21 cellular contexts compared by ENCODE assay signal in the genomic region with DNA sequence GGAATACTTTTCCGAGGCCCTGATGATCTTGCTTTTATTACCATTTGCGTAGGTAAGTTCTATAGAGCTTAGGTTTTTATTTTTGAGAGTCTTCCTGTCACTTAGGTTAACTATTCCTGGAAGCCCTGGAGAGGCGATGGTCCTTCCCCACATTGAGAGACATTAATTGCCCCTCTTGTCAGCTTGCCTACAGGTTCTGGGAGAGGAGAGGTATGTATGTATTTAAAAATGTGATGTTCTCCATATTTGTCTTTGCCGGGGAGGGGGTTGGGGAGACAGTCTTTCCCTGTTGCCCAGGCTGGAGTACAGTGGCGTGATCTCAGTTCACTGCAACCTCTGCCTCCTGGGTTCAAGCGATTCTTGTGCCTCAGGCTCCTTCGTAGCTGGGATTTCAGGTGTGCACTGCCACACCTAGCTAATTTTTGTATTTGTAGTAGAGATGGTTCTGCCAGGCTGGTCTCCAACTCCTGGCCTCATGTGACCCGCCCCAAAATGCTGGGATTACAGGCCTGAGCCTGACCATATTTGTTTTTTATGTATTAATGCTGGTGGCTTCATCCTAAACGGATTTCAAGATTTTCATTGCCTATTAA. TPM values are rescaled to one million over a fixed set of nuclear protein-coding genes. Genes with fewer than 3 reads are reported as not detected.
DNase-seq lines count a peak whose midpoint lies in the region; ATAC-seq and TF ChIP-seq lines count a peak whose summit lies in the region.
"Had no signal": no experiment of that assay in that cellular context is flagged by ENCODE, and none has a peak within 500 bp of the region (broad histone marks: within the 10 kb centered on the region; RNA-seq: fewer than 3 reads in every experiment).

No MANE protein-coding gene starts in this region.

- H3K27ac Mint-ChIP-seq in activated CD8-positive, alpha-beta T cell treated with anti-CD3 and anti-CD28 coated beads for 36 hours = peak overlapping the region; percentile 75
- no peak overlapping the region for H3K27ac Mint-ChIP-seq in activated CD8-positive, alpha-beta T cell treated with anti-CD3 and anti-CD28 coated beads, Interleukin-2, amount 10 ng/mL, durations not matched to agents 7 days and 5 days
- H3K27ac Mint-ChIP-seq in HFFc6 (peak overlapping the region; percentile 82), neural crest cell (ENCODE audit: unreplicated experiment) (no peak overlapping the region)
- peak overlapping the region; percentile 22 to 93 for H3K27ac Mint-ChIP-seq in activated naive CD4-positive, alpha-beta T cell treated with anti-CD3 and anti-CD28 coated beads, Interleukin-2, amount 50 U/mL, for 72 hours
- H3K27ac Mint-ChIP-seq: mesothelial cell of epicardium had no signal

- DNase-seq in activated CD8-positive, alpha-beta T cell treated with anti-CD3 and anti-CD28 coated beads for 36 hours = no peak
- DNase-seq in activated CD8-positive, alpha-beta T cell treated with anti-CD3 and anti-CD28 coated beads, Interleukin-2, amount 10 ng/mL, durations not matched to agents 7 days and 5 days = no peak
- no peak for DNase-seq in HFFc6
- no peak for DNase-seq in activated naive CD4-positive, alpha-beta T cell treated with anti-CD3 and anti-CD28 coated beads, Interleukin-2, amount 50 U/mL, for 72 hours (ENCODE audit: low spot score in 2 of 2)
- DNase-seq in neural crest cell (ENCODE audit: low read depth, low spot score) = no peak
- DNase-seq in posterior vena cava (ENCODE audit: low spot score) = no peak
- DNase-seq: amygdala, DMS 273 treated with DMSO at 0.1 percent for 48 hours, heart right ventricle, NCI-H1417, NCI-H510A treated with DMSO at 0.1 percent for 48 hours, psoas muscle, upper lobe of right lung had no signal

- no peak for ATAC-seq in activated CD8-positive, alpha-beta T cell treated with anti-CD3 and anti-CD28 coated beads for 36 hours
- ATAC-seq in activated CD8-positive, alpha-beta T cell treated with anti-CD3 and anti-CD28 coated beads, Interleukin-2, amount 10 ng/mL, durations not matched to agents 7 days and 5 days = no peak
- no peak for ATAC-seq in activated naive CD4-positive, alpha-beta T cell treated with anti-CD3 and anti-CD28 coated beads, Interleukin-2, amount 50 U/mL, for 72 hours
- no peak for ATAC-seq in GM21576 (IDR thresholded peaks at IDR 0.05; ENCODE audit: unreplicated experiment)
- no peak for ATAC-seq in HG03108 (IDR thresholded peaks at IDR 0.05; ENCODE audit: unreplicated experiment)
- ATAC-seq: left lobe of liver, psoas muscle, upper lobe of right lung had no signal

- H3K36me3 Mint-ChIP-seq in activated CD8-positive, alpha-beta T cell treated with anti-CD3 and anti-CD28 coated beads for 36 hours (ENCODE audit: low read depth) = peaks cover 67% of the 10 kb centered on the region
- H3K36me3 Mint-ChIP-seq in activated CD8-positive, alpha-beta T cell treated with anti-CD3 and anti-CD28 coated beads, Interleukin-2, amount 10 ng/mL, durations not matched to agents 7 days and 5 days (ENCODE audit: low read depth) = peaks cover 69% of the 10 kb centered on the region
- peaks cover 61% of the 10 kb centered on the region for H3K36me3 Mint-ChIP-seq in HFFc6 (ENCODE audit: low read depth)
- peaks cover 43 to 54% of the 10 kb centered on the region in 2 donors for H3K36me3 Mint-ChIP-seq in activated naive CD4-positive, alpha-beta T cell treated with anti-CD3 and anti-CD28 coated beads, Interleukin-2, amount 50 U/mL, for 72 hours
- peaks cover 46% of the 10 kb centered on the region for H3K36me3 Mint-ChIP-seq in neural crest cell (ENCODE audit: low read depth)

- POLR2A ChIA-PET in activated CD8-positive, alpha-beta T cell treated with anti-CD3 and anti-CD28 coated beads for 36 hours (lab: Charles Lee) = interaction anchor here (0.7 to 11.8 kb wide), 7 partner anchors 10 to 957 kb away, joined by 3 to 170 read pairs (median 6); no protein-coding TSS in a partner anchor
- POLR2A ChIA-PET in activated CD8-positive, alpha-beta T cell treated with anti-CD3 and anti-CD28 coated beads, Interleukin-2, amount 10 ng/mL, durations not matched to agents 7 days and 5 days (lab: Charles Lee) = interaction anchor here (0.5 to 1.5 kb wide), 3 partner anchors 8 to 29 kb away, joined by 3 to 8 read pairs (median 5); no protein-coding TSS in a partner anchor

- no peaks in the 10 kb centered on the region for H3K27me3 Mint-ChIP-seq in activated CD8-positive, alpha-beta T cell treated with anti-CD3 and anti-CD28 coated beads for 36 hours
- no peaks in the 10 kb centered on the region for H3K27me3 Mint-ChIP-seq in activated CD8-positive, alpha-beta T cell treated with anti-CD3 and anti-CD28 coated beads, Interleukin-2, amount 10 ng/mL, durations not matched to agents 7 days and 5 days (ENCODE audit: low read depth)
- H3K27me3 Mint-ChIP-seq in HFFc6 (ENCODE audit: insufficient read depth) = peaks cover 13% of the 10 kb centered on the region
- H3K27me3 Mint-ChIP-seq in neural crest cell (ENCODE audit: low read depth) = no peaks in the 10 kb centered on the region

- H3K4me1 Mint-ChIP-seq in activated CD8-positive, alpha-beta T cell treated with anti-CD3 and anti-CD28 coated beads for 36 hours (ENCODE audit: low read depth) = peaks cover 35% of the 10 kb centered on the region
- peaks cover 43% of the 10 kb centered on the region for H3K4me1 Mint-ChIP-seq in activated CD8-positive, alpha-beta T cell treated with anti-CD3 and anti-CD28 coated beads, Interleukin-2, amount 10 ng/mL, durations not matched to agents 7 days and 5 days (ENCODE audit: low read depth)
- H3K4me1 Mint-ChIP-seq in HFFc6 (ENCODE audit: low read depth) = peaks cover 68% of the 10 kb centered on the region
- H3K4me1 Mint-ChIP-seq in neural crest cell = peaks cover 30% of the 10 kb centered on the region

- H3K9me3 Mint-ChIP-seq in activated CD8-positive, alpha-beta T cell treated with anti-CD3 and anti-CD28 coated beads for 36 hours = no peaks in the 10 kb centered on the region
- no peaks in the 10 kb centered on the region for H3K9me3 Mint-ChIP-seq in activated CD8-positive, alpha-beta T cell treated with anti-CD3 and anti-CD28 coated beads, Interleukin-2, amount 10 ng/mL, durations not matched to agents 7 days and 5 days (ENCODE audit: insufficient read depth)
- H3K9me3 Mint-ChIP-seq in HFFc6 (no peaks in the 10 kb centered on the region), neural crest cell (no peaks in the 10 kb centered on the region)
- H3K9me3 Mint-ChIP-seq in activated naive CD4-positive, alpha-beta T cell treated with anti-CD3 and anti-CD28 coated beads, Interleukin-2, amount 50 U/mL, for 72 hours = no peaks in the 10 kb centered on the region
- H3K9me3 Mint-ChIP-seq: dendritic cell treated with granulocyte-macrophage colony-stimulating factor and Interleukin-4, amounts not matched to agents 40 ng/mL and 50 ng/mL, for 4 days; mesothelial cell of epicardium had no signal

- no peak for TF ChIP-seq CTCF in activated CD8-positive, alpha-beta T cell treated with anti-CD3 and anti-CD28 coated beads for 36 hours (IDR thresholded peaks at IDR 0.05)
- no peak for TF ChIP-seq CTCF in HFFc6 (IDR thresholded peaks at IDR 0.05)
- no peak for TF ChIP-seq CTCF in neural crest cell (conservative IDR thresholded peaks at IDR 0.05)

- CTCF ChIA-PET in activated CD8-positive, alpha-beta T cell treated with anti-CD3 and anti-CD28 coated beads for 36 hours (lab: Charles Lee) = interaction anchor here (0.9 kb wide), 1 partner anchor 9 kb away, joined by 3 read pairs; no protein-coding TSS in a partner anchor
- CTCF ChIA-PET in activated CD8-positive, alpha-beta T cell treated with anti-CD3 and anti-CD28 coated beads, Interleukin-2, amount 10 ng/mL, durations not matched to agents 7 days and 5 days (lab: Charles Lee) = interaction anchor here (0.7 to 2.4 kb wide), 2 partner anchors 24 to 86 kb away, joined by 3 to 9 read pairs; no protein-coding TSS in a partner anchor

- no peak overlapping the region for H3K4me3 Mint-ChIP-seq in activated CD8-positive, alpha-beta T cell treated with anti-CD3 and anti-CD28 coated beads for 36 hours
- no peak overlapping the region for H3K4me3 Mint-ChIP-seq in activated CD8-positive, alpha-beta T cell treated with anti-CD3 and anti-CD28 coated beads, Interleukin-2, amount 10 ng/mL, durations not matched to agents 7 days and 5 days
- no peak overlapping the region for H3K4me3 Mint-ChIP-seq in HFFc6
- H3K4me3 Mint-ChIP-seq in neural crest cell = peak overlapping the region; percentile 25
- H3K4me3 Mint-ChIP-seq: dendritic cell treated with granulocyte-macrophage colony-stimulating factor and Interleukin-4, amounts not matched to agents 40 ng/mL and 50 ng/mL, for 4 days; mesothelial cell of epicardium had no signal

- intact Hi-C loops in activated CD8-positive, alpha-beta T cell treated with anti-CD3 and anti-CD28 coated beads for 36 hours (cut with micrococcal nuclease) = no loop called here
- intact Hi-C loops in posterior vena cava (cut with DNase I) = no loop called here

RNA-seq across cellular contexts. Expression of gene RPSA, which starts 6.2 kb away (rescaled TPM):
- total RNA-seq in activated CD8-positive, alpha-beta T cell treated with anti-CD3 and anti-CD28 coated beads for 36 hours = 1,000 to 10,000 TPM; 3,048 to 3,061 TPM
- 1,000 to 10,000 TPM; 1,654 to 1,730 TPM for total RNA-seq in activated CD8-positive, alpha-beta T cell treated with anti-CD3 and anti-CD28 coated beads, Interleukin-2, amount 10 ng/mL, durations not matched to agents 7 days and 5 days
- total RNA-seq in HFFc6 (2021; fragmentation: NEBNext Ultra II Directional; extraction: Animal tissue kit (Norgen Biotek cat#: 25700)) = 1,000 to 10,000 TPM; 1,595 to 1,900 (median 1,723) TPM
- total RNA-seq in activated naive CD4-positive, alpha-beta T cell treated with anti-CD3 and anti-CD28 coated beads, Interleukin-2, amount 50 U/mL, for 72 hours = 1,000 to 10,000 TPM; 2,574 to 3,520 TPM
- total RNA-seq in neural crest cell (1,595 and 1,633 TPM in 2 replicates), posterior vena cava (100 to 1,000 TPM; 674 to 783 TPM)

RNA-seq across cellular contexts. Expression of gene SLC25A38, which starts 29.6 kb away (rescaled TPM):
- total RNA-seq in activated CD8-positive, alpha-beta T cell treated with anti-CD3 and anti-CD28 coated beads for 36 hours = 10 to 100 TPM; 25.0 to 28.2 TPM
- 10 to 100 TPM; 40.2 to 42.4 TPM for total RNA-seq in activated CD8-positive, alpha-beta T cell treated with anti-CD3 and anti-CD28 coated beads, Interleukin-2, amount 10 ng/mL, durations not matched to agents 7 days and 5 days
- 10 to 100 TPM; 24.8 to 32.4 (median 27.9) TPM for total RNA-seq in HFFc6 (2021; fragmentation: NEBNext Ultra II Directional; extraction: Animal tissue kit (Norgen Biotek cat#: 25700))
- 10 to 100 TPM; 21.2 to 25.3 TPM for total RNA-seq in activated naive CD4-positive, alpha-beta T cell treated with anti-CD3 and anti-CD28 coated beads, Interleukin-2, amount 50 U/mL, for 72 hours
- total RNA-seq in neural crest cell (26.6 and 28.4 TPM in 2 replicates), posterior vena cava (10 to 100 TPM; 14.3 to 14.9 TPM)

RNA-seq across cellular contexts. Expression of gene MOBP, which starts 54.7 kb away (rescaled TPM):
- total RNA-seq in activated CD8-positive, alpha-beta T cell treated with anti-CD3 and anti-CD28 coated beads for 36 hours = not detected
- not detected for total RNA-seq in activated CD8-positive, alpha-beta T cell treated with anti-CD3 and anti-CD28 coated beads, Interleukin-2, amount 10 ng/mL, durations not matched to agents 7 days and 5 days
- not detected for total RNA-seq in HFFc6 (2021; fragmentation: NEBNext Ultra II Directional; extraction: Animal tissue kit (Norgen Biotek cat#: 25700))
- total RNA-seq in activated naive CD4-positive, alpha-beta T cell treated with anti-CD3 and anti-CD28 coated beads, Interleukin-2, amount 50 U/mL, for 72 hours = not detected
- total RNA-seq in neural crest cell (not detected in 2 replicates), posterior vena cava (under 1 TPM in 1 of 2 donors, not detected in 1; 0.19 TPM)
- total RNA-seq: left lobe of liver, M059J, mesothelial cell of epicardium, psoas muscle, RPMI7951, skeletal muscle tissue, upper lobe of right lung had no signal

Comparison
In these comparisons a context has a peak if more than half of its experiments do, and no peak if none do; other contexts are left out.
1. H3K27ac Mint-ChIP-seq: peak in activated CD8-positive, alpha-beta T cell treated with anti-CD3 and anti-CD28 coated beads for 36 hours (single experiment), HFFc6 (single experiment) and activated naive CD4-positive, alpha-beta T cell treated with anti-CD3 and anti-CD28 coated beads, Interleukin-2, amount 50 U/mL, for 72 hours (2 of 2); none in activated CD8-positive, alpha-beta T cell treated with anti-CD3 and anti-CD28 coated beads, Interleukin-2, amount 10 ng/mL, durations not matched to agents 7 days and 5 days (single experiment) and neural crest cell (single experiment).